In genomic region chr11:107430525-107430924, GRCh38 we compare ENCODE assay signal across 26 cellular contexts. TPM values are rescaled to one million over a fixed set of nuclear protein-coding genes. Genes with fewer than 3 reads are reported as not detected.
DNase-seq lines count a peak whose midpoint lies in the region; FAIRE-seq and TF ChIP-seq lines count a peak whose summit lies in the region.
"Had no signal": no experiment of that assay in that cellular context is flagged by ENCODE, and none has a peak within 500 bp of the region (broad histone marks: within the 10 kb centered on the region; RNA-seq: fewer than 3 reads in every experiment).

No MANE protein-coding gene starts in this region.

- H3K9me3 Mint-ChIP-seq in activated naive CD4-positive, alpha-beta T cell treated with anti-CD3 and anti-CD28 coated beads for 36 hours, result no peaks in the 10 kb centered on the region
- no peaks in the 10 kb centered on the region for H3K9me3 Mint-ChIP-seq in activated T-helper 2 cell treated with anti-CD3 and anti-CD28 coated beads, Interferon-gamma antibody, Interleukin-2, Interleukin-4, amounts not matched to agents 10 μg/mL and 5 μg/mL and 100 μg/mL, durations not matched to agents 14 hours and 24 hours and 36 hours
- H3K9me3 Mint-ChIP-seq: CD14-positive monocyte; CD8-positive, alpha-beta memory T cell; IgD-negative memory B cell had no signal

- H3K36me3 Mint-ChIP-seq in activated naive CD4-positive, alpha-beta T cell treated with anti-CD3 and anti-CD28 coated beads for 36 hours (ENCODE audit: low read depth), result peaks cover 15% of the 10 kb centered on the region
- H3K36me3 Mint-ChIP-seq in activated T-helper 2 cell treated with anti-CD3 and anti-CD28 coated beads, Interferon-gamma antibody, Interleukin-2, Interleukin-4, amounts not matched to agents 10 μg/mL and 5 μg/mL and 100 μg/mL, durations not matched to agents 14 hours and 24 hours and 36 hours (ENCODE audit: low read depth), result peaks cover 39% of the 10 kb centered on the region

- intact Hi-C loops in activated naive CD4-positive, alpha-beta T cell treated with anti-CD3 and anti-CD28 coated beads for 36 hours (cut with micrococcal nuclease), result loop anchor here (2.0 kb wide), 1 partner anchor 26 kb away; the partner anchor contains the start of gene CWF19L2
- intact Hi-C loops in activated T-helper 2 cell treated with anti-CD3 and anti-CD28 coated beads, Interferon-gamma antibody, Interleukin-2, Interleukin-4, amounts not matched to agents 10 μg/mL and 5 μg/mL and 100 μg/mL, durations not matched to agents 14 hours and 24 hours and 36 hours (cut with micrococcal nuclease), result no loop called here

- CTCF ChIA-PET in activated naive CD4-positive, alpha-beta T cell treated with anti-CD3 and anti-CD28 coated beads for 36 hours (lab: Charles Lee), result interaction anchor here (0.7 kb wide), 1 partner anchor 418 kb away, joined by 4 read pairs; no protein-coding TSS in a partner anchor

- H3K27me3 Mint-ChIP-seq in activated naive CD4-positive, alpha-beta T cell treated with anti-CD3 and anti-CD28 coated beads for 36 hours (ENCODE audit: low read depth), result no peaks in the 10 kb centered on the region
- H3K27me3 Mint-ChIP-seq in activated T-helper 2 cell treated with anti-CD3 and anti-CD28 coated beads, Interferon-gamma antibody, Interleukin-2, Interleukin-4, amounts not matched to agents 10 μg/mL and 5 μg/mL and 100 μg/mL, durations not matched to agents 14 hours and 24 hours and 36 hours (ENCODE audit: low read depth), result no peaks in the 10 kb centered on the region
- H3K27me3 Mint-ChIP-seq: CD8-positive, alpha-beta memory T cell; IgD-negative memory B cell had no signal

- no peak for TF ChIP-seq POLR2A in GM12892 (IDR thresholded peaks at IDR 0.05; ENCODE audit: low read depth, low read length)

- DNase-seq in SIG-M5 treated with dmso at 0.1 percent for 504 hours (lab: John Stamatoyannopoulos, UW; ENCODE audit: unreplicated experiment) (peak; percentile 2), SIG-M5 (lab: John Stamatoyannopoulos, UW) (no peak), GM12892 (ENCODE audit: insufficient read length) (no peak), OCI-M2 (lab: John Stamatoyannopoulos, UW; ENCODE audit: unreplicated experiment) (no peak)
- no peak for DNase-seq in activated naive CD4-positive, alpha-beta T cell treated with anti-CD3 and anti-CD28 coated beads for 36 hours
- DNase-seq in activated naive CD4-positive, alpha-beta T cell treated with anti-CD3 and anti-CD28 coated beads, Interleukin-2, amount 50 U/mL, for 16 hours, result no peak
- DNase-seq in activated T-helper 2 cell treated with anti-CD3 and anti-CD28 coated beads, Interferon-gamma antibody, Interleukin-2, Interleukin-4, amounts not matched to agents 10 μg/mL and 5 μg/mL and 100 μg/mL, durations not matched to agents 14 hours and 24 hours and 36 hours (ENCODE audit: low spot score), result no peak
- no peak for DNase-seq in stimulated activated naive CD4-positive, alpha-beta T cell treated with Interleukin-2 at 50 U/mL for 16 hours (lab: John Stamatoyannopoulos, UW)
- DNase-seq: 8988T; ACHN; BE2C; CD8-positive, alpha-beta memory T cell; DMS79 treated with DMSO at 0.1 percent for 48 hours; GF-D8; MM.1S; NCI-H1105; NCI-H146; NCI-H2029; NCI-H2227 treated with DMSO at 0.1 percent for 48 hours; NCI-H526 treated with DMSO at 0.1 percent for 48 hours; Right ventricle myocardium superior; RPMI8226 had no signal

- H3K4me1 Mint-ChIP-seq in activated naive CD4-positive, alpha-beta T cell treated with anti-CD3 and anti-CD28 coated beads for 36 hours (ENCODE audit: low read depth), result peaks cover 11% of the 10 kb centered on the region
- H3K4me1 Mint-ChIP-seq in activated T-helper 2 cell treated with anti-CD3 and anti-CD28 coated beads, Interferon-gamma antibody, Interleukin-2, Interleukin-4, amounts not matched to agents 10 μg/mL and 5 μg/mL and 100 μg/mL, durations not matched to agents 14 hours and 24 hours and 36 hours (ENCODE audit: low read depth), result peaks cover 8% of the 10 kb centered on the region
- H3K4me1 Mint-ChIP-seq: CD14-positive monocyte had no signal

- peak overlapping the region; percentile 4 for H3K27ac Mint-ChIP-seq in activated naive CD4-positive, alpha-beta T cell treated with anti-CD3 and anti-CD28 coated beads for 36 hours
- H3K27ac Mint-ChIP-seq in activated T-helper 2 cell treated with anti-CD3 and anti-CD28 coated beads, Interferon-gamma antibody, Interleukin-2, Interleukin-4, amounts not matched to agents 10 μg/mL and 5 μg/mL and 100 μg/mL, durations not matched to agents 14 hours and 24 hours and 36 hours, result peak overlapping the region; percentile 3
- H3K27ac Mint-ChIP-seq: IgD-negative memory B cell had no signal

- peak; percentile 38 for FAIRE-seq in GM12892 (lab: Jason Lieb, UNC)
- FAIRE-seq: GM12891, H54 had no signal

- H3K4me3 Mint-ChIP-seq in activated naive CD4-positive, alpha-beta T cell treated with anti-CD3 and anti-CD28 coated beads for 36 hours, result no peak overlapping the region
- no peak overlapping the region for H3K4me3 Mint-ChIP-seq in activated T-helper 2 cell treated with anti-CD3 and anti-CD28 coated beads, Interferon-gamma antibody, Interleukin-2, Interleukin-4, amounts not matched to agents 10 μg/mL and 5 μg/mL and 100 μg/mL, durations not matched to agents 14 hours and 24 hours and 36 hours (ENCODE audit: low read depth)
- H3K4me3 Mint-ChIP-seq: CD14-positive monocyte; CD8-positive, alpha-beta memory T cell; IgD-negative memory B cell had no signal

RNA-seq across cellular contexts. Expression of gene CWF19L2, which starts 27.1 kb away (rescaled TPM):
- 10 to 100 TPM; 16.9 to 17.9 TPM for total RNA-seq in activated naive CD4-positive, alpha-beta T cell treated with anti-CD3 and anti-CD28 coated beads for 36 hours
- 9.0 TPM for polyA plus RNA-seq in GM12892 (2012; ENCODE audit: missing spikeins)
- total RNA-seq in activated T-helper 2 cell treated with anti-CD3 and anti-CD28 coated beads, Interferon-gamma antibody, Interleukin-2, Interleukin-4, amounts not matched to agents 10 μg/mL and 5 μg/mL and 100 μg/mL, durations not matched to agents 14 hours and 24 hours and 36 hours, result 14.6 and 14.8 TPM in 2 replicates
